8 cellular contexts compared by ENCODE assay signal in the genomic region with DNA sequence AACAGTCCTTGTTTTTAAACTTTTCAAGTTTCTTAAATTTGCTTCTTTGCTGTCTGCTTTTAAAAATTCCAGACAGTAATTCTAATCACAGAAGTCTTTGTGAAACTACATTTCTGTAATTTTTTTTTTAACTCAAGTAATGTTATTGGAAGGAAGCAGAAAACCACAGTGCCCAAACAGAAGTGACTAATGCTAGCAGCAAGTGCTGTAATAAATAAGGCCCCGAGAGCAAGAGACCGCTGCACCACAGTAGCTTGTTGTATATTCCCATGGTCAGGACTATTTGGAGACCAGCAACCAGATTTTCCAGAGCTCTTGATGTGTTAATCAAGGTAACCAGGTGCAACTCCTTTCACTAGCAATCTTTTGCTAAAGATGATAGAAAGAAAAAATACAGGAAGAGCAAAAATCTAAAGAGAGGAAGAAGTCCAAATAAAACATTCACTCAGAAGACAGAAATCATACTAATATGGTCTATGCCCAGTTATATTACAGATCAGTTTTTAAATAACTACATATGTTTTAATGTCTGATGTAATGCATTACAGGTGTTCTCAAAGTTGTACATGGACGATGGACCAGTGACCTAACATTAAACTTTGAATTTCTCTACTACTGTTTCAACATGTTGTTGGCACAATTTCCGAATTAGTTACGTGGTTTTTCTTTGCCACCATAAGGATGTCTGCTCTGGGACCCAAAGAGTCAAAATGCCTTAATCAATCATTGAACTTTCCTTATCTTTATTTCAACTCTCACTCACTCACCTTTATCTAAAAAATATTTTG. TPM values are rescaled to one million over a fixed set of nuclear protein-coding genes. Genes with fewer than 3 reads are reported as not detected.
DNase-seq lines count a peak whose midpoint lies in the region; ATAC-seq and TF ChIP-seq lines count a peak whose summit lies in the region.

No MANE protein-coding gene starts in this region.

- peak overlapping the region; percentile 52 for H3K4me2 ChIP-seq in osteoblast (ENCODE audit: insufficient read depth, low read length)

- H3K4me3 ChIP-seq in osteoblast (ENCODE audit: insufficient read depth, low read length): peak overlapping the region; percentile 7
- no peak overlapping the region for H3K4me3 ChIP-seq in vagina

- no peaks in the 10 kb centered on the region for H3K9me3 Mint-ChIP-seq in activated naive CD8-positive, alpha-beta T cell treated with anti-CD3 and anti-CD28 coated beads, Interleukin-2, amount 10 ng/mL, durations not matched to agents 7 days and 5 days
- no peaks in the 10 kb centered on the region for H3K9me3 Mint-ChIP-seq in activated naive CD8-positive, alpha-beta T cell treated with anti-CD3 and anti-CD28 coated beads for 36 hours

- ATAC-seq in activated naive CD8-positive, alpha-beta T cell treated with anti-CD3 and anti-CD28 coated beads, Interleukin-2, amount 10 ng/mL, durations not matched to agents 7 days and 5 days (ENCODE audit: low read depth): no peak
- ATAC-seq in HG03342 (IDR thresholded peaks at IDR 0.05; ENCODE audit: unreplicated experiment) (peak; percentile 49), left colon (no peak)

- TF ChIP-seq CTCF in osteoblast (IDR thresholded peaks at IDR 0.05; ENCODE audit: extremely low read depth, low read depth, low read length) (no peak), vagina (IDR thresholded peaks at IDR 0.05) (no peak)

- peaks cover 74% of the 10 kb centered on the region for H3K4me1 ChIP-seq in osteoblast (ENCODE audit: insufficient read depth, low read length)
- H3K4me1 ChIP-seq in vagina: peaks cover 82% of the 10 kb centered on the region

- H3K36me3 ChIP-seq in osteoblast (ENCODE audit: insufficient read depth, low read length): peaks cover 5% of the 10 kb centered on the region
- no peaks in the 10 kb centered on the region for H3K36me3 ChIP-seq in vagina

- H3K27me3 ChIP-seq in osteoblast (ENCODE audit: insufficient read depth, low read length) (no peaks in the 10 kb centered on the region), vagina (no peaks in the 10 kb centered on the region)

- H2AFZ ChIP-seq in osteoblast (ENCODE audit: low read length): no peak overlapping the region

- H3K27ac ChIP-seq in osteoblast (ENCODE audit: low read depth, low read length) (peak overlapping the region; percentile 89), vagina (no peak overlapping the region)

- POLR2A ChIA-PET in activated naive CD8-positive, alpha-beta T cell treated with anti-CD3 and anti-CD28 coated beads, Interleukin-2, amount 10 ng/mL, durations not matched to agents 7 days and 5 days (lab: Charles Lee): no interaction called here

- intact Hi-C loops in vagina (cut with DNase I): no loop called here
- intact Hi-C loops in left colon (cut with DNase I, micrococcal nuclease): no loop called here

- no peak for TF ChIP-seq POLR2A in vagina (IDR thresholded peaks at IDR 0.05)

- H3K36me3 Mint-ChIP-seq in activated naive CD8-positive, alpha-beta T cell treated with anti-CD3 and anti-CD28 coated beads, Interleukin-2, amount 10 ng/mL, durations not matched to agents 7 days and 5 days: no peaks in the 10 kb centered on the region
- no peaks in the 10 kb centered on the region for H3K36me3 Mint-ChIP-seq in activated naive CD8-positive, alpha-beta T cell treated with anti-CD3 and anti-CD28 coated beads for 36 hours

- DNase-seq in activated naive CD8-positive, alpha-beta T cell treated with anti-CD3 and anti-CD28 coated beads, Interleukin-2, amount 10 ng/mL, durations not matched to agents 7 days and 5 days: no peak
- no peak for DNase-seq in activated naive CD8-positive, alpha-beta T cell treated with anti-CD3 and anti-CD28 coated beads for 36 hours
- DNase-seq in amniotic stem cell (lab: John Stamatoyannopoulos, UW): peak; percentile 63
- peak; percentile 72 for DNase-seq in osteoblast (ENCODE audit: insufficient read length, low spot score, missing footprints)
- no peak for DNase-seq in vagina (ENCODE audit: extremely low spot score in 2 of 2)
- no peak for DNase-seq in SKM-1 (lab: John Stamatoyannopoulos, UW; ENCODE audit: unreplicated experiment)
- DNase-seq in left colon: no peak

- peaks cover 85% of the 10 kb centered on the region for H3K79me2 ChIP-seq in osteoblast (ENCODE audit: insufficient read depth, low read length)

- no peaks in the 10 kb centered on the region for H3K9me3 ChIP-seq in osteoblast (ENCODE audit: low read depth, low read length)
- H3K9me3 ChIP-seq in vagina: no peaks in the 10 kb centered on the region

- peaks cover 49% of the 10 kb centered on the region for H4K20me1 ChIP-seq in osteoblast (ENCODE audit: insufficient read depth, low read length)

- peaks cover 13% of the 10 kb centered on the region for H3K27me3 Mint-ChIP-seq in activated naive CD8-positive, alpha-beta T cell treated with anti-CD3 and anti-CD28 coated beads, Interleukin-2, amount 10 ng/mL, durations not matched to agents 7 days and 5 days
- peaks cover 26% of the 10 kb centered on the region for H3K27me3 Mint-ChIP-seq in activated naive CD8-positive, alpha-beta T cell treated with anti-CD3 and anti-CD28 coated beads for 36 hours

- peak overlapping the region; percentile 39 for H3K4me3 Mint-ChIP-seq in activated naive CD8-positive, alpha-beta T cell treated with anti-CD3 and anti-CD28 coated beads, Interleukin-2, amount 10 ng/mL, durations not matched to agents 7 days and 5 days
- no peak overlapping the region for H3K4me3 Mint-ChIP-seq in activated naive CD8-positive, alpha-beta T cell treated with anti-CD3 and anti-CD28 coated beads for 36 hours

- no peak overlapping the region for H3K27ac Mint-ChIP-seq in activated naive CD8-positive, alpha-beta T cell treated with anti-CD3 and anti-CD28 coated beads, Interleukin-2, amount 10 ng/mL, durations not matched to agents 7 days and 5 days
- no peak overlapping the region for H3K27ac Mint-ChIP-seq in activated naive CD8-positive, alpha-beta T cell treated with anti-CD3 and anti-CD28 coated beads for 36 hours

- H3K4me1 Mint-ChIP-seq in activated naive CD8-positive, alpha-beta T cell treated with anti-CD3 and anti-CD28 coated beads, Interleukin-2, amount 10 ng/mL, durations not matched to agents 7 days and 5 days: peaks cover 18% of the 10 kb centered on the region
- H3K4me1 Mint-ChIP-seq in activated naive CD8-positive, alpha-beta T cell treated with anti-CD3 and anti-CD28 coated beads for 36 hours: peaks cover 4% of the 10 kb centered on the region

RNA-seq across cellular contexts. Expression of a gene that starts 36.4 kb away (rescaled TPM):
- total RNA-seq in activated naive CD8-positive, alpha-beta T cell treated with anti-CD3 and anti-CD28 coated beads, Interleukin-2, amount 10 ng/mL, durations not matched to agents 7 days and 5 days: under 1 TPM; 0.55 to 0.79 TPM
- under 1 TPM; 0.16 to 0.33 TPM for total RNA-seq in activated naive CD8-positive, alpha-beta T cell treated with anti-CD3 and anti-CD28 coated beads for 36 hours
- total RNA-seq in osteoblast: 79.3 and 84.7 TPM in 2 replicates
- total RNA-seq in vagina: 181 TPM
- 10 to 100 TPM in 1 of 2 donors, 1 to 10 TPM in 1; 8.4 to 27.2 TPM for total RNA-seq in left colon

Comparison
In these comparisons a context has a peak if more than half of its experiments do, and no peak if none do; other contexts are left out.
1. DNase-seq: peak in amniotic stem cell (single experiment) and osteoblast (single experiment); none in activated naive CD8-positive, alpha-beta T cell treated with anti-CD3 and anti-CD28 coated beads, Interleukin-2, amount 10 ng/mL, durations not matched to agents 7 days and 5 days (single experiment), activated naive CD8-positive, alpha-beta T cell treated with anti-CD3 and anti-CD28 coated beads for 36 hours (single experiment), vagina (0 of 2), SKM-1 (single experiment) and left colon (0 of 2).
2. RNA of a gene that starts 36.4 kb away (total RNA-seq): 181 TPM in vagina (single experiment), 79.3 to 84.7 TPM in osteoblast and 8.4 to 27.2 TPM in left colon; 0.55 to 0.79 TPM in activated naive CD8-positive, alpha-beta T cell treated with anti-CD3 and anti-CD28 coated beads, Interleukin-2, amount 10 ng/mL, durations not matched to agents 7 days and 5 days and 0.16 to 0.33 TPM in activated naive CD8-positive, alpha-beta T cell treated with anti-CD3 and anti-CD28 coated beads for 36 hours; every median in the first group is over 4 times any median in the second.